In genomic region chr11:118928870-118929495, GRCh38 we compare ENCODE assay signal across 8 cellular contexts. TPM values are rescaled to one million over a fixed set of nuclear protein-coding genes. Genes with fewer than 3 reads are reported as not detected.
A peak's percentile ranks its signal among the peaks of the same experiment; 100 is the strongest.
DNase-seq lines count a peak whose midpoint lies in the region; ATAC-seq, FAIRE-seq and TF ChIP-seq lines count a peak whose summit lies in the region.

No MANE protein-coding gene starts in this region.

- H3K9ac ChIP-seq in MM.1S (ENCODE audit: low read length) (peak overlapping the region; percentile 76), endothelial cell of umbilical vein (replicated peaks; ENCODE audit: extremely low read depth, insufficient read depth, low read length) (no peak overlapping the region), mucosa of rectum (ENCODE audit: low read depth in 1 of 2, low read length in 2 of 2) (peak overlapping the region; percentile 83 to 90)

- BruUV-seq in endothelial cell of umbilical vein (replicated peaks; lab: Mats Ljungman, UMichigan) = no TSS peak

- TF ChIP-seq CTCF in MM.1S (IDR thresholded peaks at IDR 0.05; ENCODE audit: low read length) (no peak), endothelial cell of umbilical vein (IDR thresholded peaks at IDR 0.05; ENCODE audit: extremely low read depth in 1 of 2, insufficient read depth in 1 of 2, low read depth in 1 of 2, low read length in 2 of 2) (peak in 1 of 2 donors; percentile 10), upper lobe of right lung (IDR thresholded peaks at IDR 0.05) (no peak)

- H3K27me3 ChIP-seq in MM.1S (replicated peaks; ENCODE audit: insufficient read depth, low read length) = no peaks in the 10 kb centered on the region
- H3K27me3 ChIP-seq in endothelial cell of umbilical vein (ENCODE audit: control insufficient read depth in 2 of 2, insufficient read depth in 2 of 2, low read length in 2 of 2) = peaks cover 0 to 2% of the 10 kb centered on the region in 2 experiments
- peaks cover 0 to 2% of the 10 kb centered on the region in 2 donors for H3K27me3 ChIP-seq in mucosa of rectum (ENCODE audit: control insufficient read depth in 2 of 2, insufficient read depth in 2 of 2, low read length in 2 of 2)
- H3K27me3 ChIP-seq in upper lobe of right lung = no peaks in the 10 kb centered on the region

- H3K4me1 ChIP-seq in MM.1S (ENCODE audit: low read length) (peaks cover 26% of the 10 kb centered on the region), endothelial cell of umbilical vein (ENCODE audit: control insufficient read depth, extremely low read depth, insufficient read depth, low read length) (peaks cover 15% of the 10 kb centered on the region), mucosa of rectum (ENCODE audit: control insufficient read depth in 2 of 2, insufficient read depth in 2 of 2, low read length in 2 of 2) (peaks cover 26 to 40% of the 10 kb centered on the region in 2 donors), upper lobe of right lung (peaks cover 11% of the 10 kb centered on the region)

- DNase-seq in activated CD4-positive, CD25-positive, alpha-beta regulatory T cell treated with anti-CD3 and anti-CD28 coated beads, Interleukin-2, amount 50 U/mL, for 72 hours = no peak
- DNase-seq in MM.1S (peak; percentile 42), endothelial cell of umbilical vein (ENCODE audit: low read depth, low spot score) (peak; percentile 79), upper lobe of right lung (peak; percentile 80)
- DNase-seq in activated CD4-positive, alpha-beta T cell treated with anti-CD3 and anti-CD28 coated beads for 48 hours = peak; percentile 61

- H3K9me3 ChIP-seq in MM.1S (replicated peaks; ENCODE audit: insufficient read depth, low read length) = no peaks in the 10 kb centered on the region
- no peaks in the 10 kb centered on the region for H3K9me3 ChIP-seq in endothelial cell of umbilical vein (replicated peaks; ENCODE audit: control insufficient read depth, insufficient read depth, low read length)
- H3K9me3 ChIP-seq in mucosa of rectum (ENCODE audit: control insufficient read depth in 2 of 2, low read length in 2 of 2) = no peaks in the 10 kb centered on the region
- no peaks in the 10 kb centered on the region for H3K9me3 ChIP-seq in upper lobe of right lung

- POLR2A ChIA-PET in endothelial cell of umbilical vein (lab: Charles Lee) = interaction anchor here (1.2 kb wide), 1 partner anchor 18 kb away, joined by 4 read pairs; no protein-coding TSS in a partner anchor

- peaks cover 14% of the 10 kb centered on the region for H3K79me2 ChIP-seq in MM.1S (ENCODE audit: low read length)
- peaks cover 13% of the 10 kb centered on the region for H3K79me2 ChIP-seq in endothelial cell of umbilical vein (ENCODE audit: control insufficient read depth, insufficient read depth, low read length)

- H3K4me3 ChIP-seq in MM.1S (ENCODE audit: low read length) = peak overlapping the region; percentile 72
- H3K4me3 ChIP-seq in endothelial cell of umbilical vein (replicated peaks in 1 of 3; ENCODE audit: insufficient read depth in 1 of 3, low read depth in 1 of 3, low read length in 3 of 3) = peak overlapping the region; percentile 34 to 77 (median 64)
- H3K4me3 ChIP-seq in mucosa of rectum (ENCODE audit: low read length in 2 of 2) = peak overlapping the region; percentile 85 to 88
- peak overlapping the region; percentile 87 for H3K4me3 ChIP-seq in upper lobe of right lung

- peak overlapping the region; percentile 89 for H3K4me2 ChIP-seq in MM.1S (ENCODE audit: low read depth, low read length)
- H3K4me2 ChIP-seq in endothelial cell of umbilical vein (ENCODE audit: insufficient read depth, low read length) = peak overlapping the region; percentile 74

- H3K27ac ChIP-seq in MM.1S (ENCODE audit: low read length) (peak overlapping the region; percentile 90), endothelial cell of umbilical vein (ENCODE audit: insufficient read depth, low read depth, low read length) (peak overlapping the region; percentile 17), mucosa of rectum (ENCODE audit: low read depth in 2 of 2, low read length in 2 of 2) (peak overlapping the region; percentile 98), upper lobe of right lung (peak overlapping the region; percentile 94)

- peak; percentile 77 for FAIRE-seq in endothelial cell of umbilical vein (lab: Jason Lieb, UNC)

- intact Hi-C loops in endothelial cell of umbilical vein (cut with micrococcal nuclease) = loop anchor here (1.0 to 5.0 kb wide), 6 partner anchors 22 to 239 kb away; partner anchors contain the start of genes DDX6, HYOU1, RPS25 and TRAPPC4
- intact Hi-C loops in upper lobe of right lung (cut with DNase I) = loop anchor here (2.0 kb wide), 1 partner anchor 22 kb away; no protein-coding TSS in a partner anchor

- no peaks in the 10 kb centered on the region for H3K9me1 ChIP-seq in endothelial cell of umbilical vein (replicated peaks; ENCODE audit: control insufficient read depth, extremely low read depth, insufficient read depth, low read length)

- dilution Hi-C loops in endothelial cell of umbilical vein (cut with MboI; ENCODE audit: extremely low pct_ligation_motif_present, low sequenced_read_pairs) = no loop called here

- H3K36me3 ChIP-seq in MM.1S (replicated peaks; ENCODE audit: insufficient read depth, low read length) = no peaks in the 10 kb centered on the region
- H3K36me3 ChIP-seq in endothelial cell of umbilical vein (ENCODE audit: control insufficient read depth in 2 of 2, extremely low read depth in 1 of 2, insufficient read depth in 2 of 2, low read length in 2 of 2) = no peaks in the 10 kb centered on the region
- H3K36me3 ChIP-seq in mucosa of rectum (ENCODE audit: control insufficient read depth in 2 of 2, insufficient read depth in 2 of 2, low read length in 2 of 2) = no peaks in the 10 kb centered on the region
- no peaks in the 10 kb centered on the region for H3K36me3 ChIP-seq in upper lobe of right lung

- H3K9me2 ChIP-seq in MM.1S (replicated peaks; ENCODE audit: insufficient read depth, low read length) = no peaks in the 10 kb centered on the region

- no peak for TF ChIP-seq POLR2A in endothelial cell of umbilical vein (IDR thresholded peaks at IDR 0.05; ENCODE audit: low read depth, low read length)

- CTCF ChIA-PET in endothelial cell of umbilical vein (lab: Charles Lee) = interaction anchor here (0.9 to 10.6 kb wide), 10 partner anchors 10 to 270 kb away, joined by 3 to 330 read pairs (median 8); partner anchors contain the start of gene DDX6

- H2AFZ ChIP-seq in MM.1S (ENCODE audit: low read length) (peak overlapping the region; percentile 67), endothelial cell of umbilical vein (ENCODE audit: low read depth, low read length) (peak overlapping the region; percentile 94)

- peaks cover 36% of the 10 kb centered on the region for H3F3A ChIP-seq in MM.1S (ENCODE audit: insufficient read depth, low read length)

- H4K20me1 ChIP-seq in MM.1S (ENCODE audit: insufficient read depth, low read length) (no peaks in the 10 kb centered on the region), endothelial cell of umbilical vein (replicated peaks; ENCODE audit: control insufficient read depth, extremely low read depth, insufficient read depth, low read length) (no peaks in the 10 kb centered on the region)

- ATAC-seq in activated CD4-positive, CD25-positive, alpha-beta regulatory T cell treated with anti-CD3 and anti-CD28 coated beads, Interleukin-2, amount 50 U/mL, for 24 hours = peak; percentile 2 to 4
- ATAC-seq in upper lobe of right lung (peak; percentile 31), GM18907 (IDR thresholded peaks at IDR 0.05; ENCODE audit: unreplicated experiment) (no peak)

TF ChIP-seq in endothelial cell of umbilical vein, 7 proteins besides CTCF, POLR2A, EP300 and RAD21 (continues in another document):
- TF ChIP-seq POLR2AphosphoS5 (IDR thresholded peaks at IDR 0.05; ENCODE audit: insufficient read depth, low read depth, low read length) = no peak

RNA-seq across cellular contexts. Expression of gene BCL9L, which starts 3.3 kb away (rescaled TPM):
- total RNA-seq in endothelial cell of umbilical vein (44.7 and 48.8 TPM in 2 replicates), upper lobe of right lung (62.5 TPM)
- 7.3 and 10.2 TPM in 2 replicates for polyA plus RNA-seq in endothelial cell of umbilical vein
- polyA plus RNA-seq in endothelial cell of umbilical vein (2011; cell fraction: cytosol; rRNA removed) = 6.5 and 8.0 TPM in 2 replicates
- 10.3 and 10.7 TPM in 2 replicates for polyA plus RNA-seq in endothelial cell of umbilical vein (2011; cell fraction: nucleus; rRNA removed)
- 34.2 and 37.1 TPM in 2 replicates for polyA plus RNA-seq in endothelial cell of umbilical vein (2012)
- 6.4 and 6.9 TPM in 2 replicates for polyA minus RNA-seq in endothelial cell of umbilical vein
- 24.1 TPM for polyA minus RNA-seq in endothelial cell of umbilical vein (2011; cell fraction: cytosol; rRNA and poly(A)+ RNA removed)
- 6.1 and 20.0 TPM in 2 replicates for polyA minus RNA-seq in endothelial cell of umbilical vein (2011; cell fraction: nucleus; rRNA and poly(A)+ RNA removed)

RNA-seq across cellular contexts. Expression of gene UPK2, which starts 27.1 kb away (rescaled TPM):
- total RNA-seq in endothelial cell of umbilical vein = not detected in 2 replicates
- 0.11 and 0.13 TPM in 2 replicates for polyA plus RNA-seq in endothelial cell of umbilical vein
- polyA plus RNA-seq in endothelial cell of umbilical vein (2011; cell fraction: cytosol; rRNA removed) = 0.07 TPM in 1 of 2 replicates, not detected in the other
- polyA plus RNA-seq in endothelial cell of umbilical vein (2011; cell fraction: nucleus; rRNA removed) = not detected in 2 replicates
- not detected in 2 replicates for polyA plus RNA-seq in endothelial cell of umbilical vein (2012)
- not detected in 2 replicates for polyA minus RNA-seq in endothelial cell of umbilical vein
- not detected for polyA minus RNA-seq in endothelial cell of umbilical vein (2011; cell fraction: cytosol; rRNA and poly(A)+ RNA removed)
- polyA minus RNA-seq in endothelial cell of umbilical vein (2011; cell fraction: nucleus; rRNA and poly(A)+ RNA removed) = not detected in 2 replicates
- not detected for total RNA-seq in upper lobe of right lung

RNA-seq across cellular contexts. Expression of gene FOXR1, which starts 42.6 kb away (rescaled TPM):
- total RNA-seq in endothelial cell of umbilical vein = not detected in 2 replicates
- polyA plus RNA-seq in endothelial cell of umbilical vein = not detected in 2 replicates
- not detected in 2 replicates for polyA plus RNA-seq in endothelial cell of umbilical vein (2011; cell fraction: cytosol; rRNA removed)
- not detected in 2 replicates for polyA plus RNA-seq in endothelial cell of umbilical vein (2011; cell fraction: nucleus; rRNA removed)
- not detected in 2 replicates for polyA plus RNA-seq in endothelial cell of umbilical vein (2012)
- not detected in 2 replicates for polyA minus RNA-seq in endothelial cell of umbilical vein
- not detected for polyA minus RNA-seq in endothelial cell of umbilical vein (2011; cell fraction: cytosol; rRNA and poly(A)+ RNA removed)
- not detected in 2 replicates for polyA minus RNA-seq in endothelial cell of umbilical vein (2011; cell fraction: nucleus; rRNA and poly(A)+ RNA removed)
- total RNA-seq in upper lobe of right lung = not detected

RNA-seq across cellular contexts. Expression of gene CXCR5, which starts 45.3 kb away (rescaled TPM):
- total RNA-seq in endothelial cell of umbilical vein (not detected in 2 replicates), upper lobe of right lung (not detected)
- not detected in 2 replicates for polyA plus RNA-seq in endothelial cell of umbilical vein
- not detected in 2 replicates for polyA plus RNA-seq in endothelial cell of umbilical vein (2011; cell fraction: cytosol; rRNA removed)
- polyA plus RNA-seq in endothelial cell of umbilical vein (2011; cell fraction: nucleus; rRNA removed) = not detected in 2 replicates
- polyA plus RNA-seq in endothelial cell of umbilical vein (2012) = not detected in 2 replicates
- polyA minus RNA-seq in endothelial cell of umbilical vein = not detected in 2 replicates
- polyA minus RNA-seq in endothelial cell of umbilical vein (2011; cell fraction: cytosol; rRNA and poly(A)+ RNA removed) = not detected
- polyA minus RNA-seq in endothelial cell of umbilical vein (2011; cell fraction: nucleus; rRNA and poly(A)+ RNA removed) = not detected in 2 replicates

Comparison
In these comparisons a context has a peak if more than half of its experiments do, and no peak if none do; other contexts are left out.
1. H3K27ac ChIP-seq: peak in every context shown above with its lines; median percentile 98 in mucosa of rectum; 94 in upper lobe of right lung; 90 in MM.1S; 17 in endothelial cell of umbilical vein.